In the genomic region with DNA sequence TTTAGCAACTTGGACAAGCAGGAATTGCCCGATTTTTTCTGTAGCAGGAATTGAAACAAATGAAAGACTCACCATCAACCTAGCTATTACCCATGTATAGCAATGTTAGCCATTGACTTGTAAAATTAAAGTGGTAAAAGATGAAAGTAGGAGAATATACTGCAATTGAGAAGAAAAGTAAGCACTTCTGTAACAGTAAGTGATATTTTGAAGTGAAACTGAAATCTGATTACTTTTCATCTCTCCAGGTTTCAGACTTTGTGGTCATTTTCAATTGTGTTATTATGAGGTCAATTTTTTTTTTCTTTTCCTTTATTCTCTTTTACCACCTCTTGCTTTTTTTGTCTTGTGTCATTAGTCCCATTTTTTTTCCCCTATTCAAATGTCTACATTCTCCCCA, we compare ENCODE assay signal across 31 cellular contexts.
DNase-seq lines count a peak whose midpoint lies in the region; ATAC-seq and TF ChIP-seq lines count a peak whose summit lies in the region.
"Had no signal": no experiment of that assay in that cellular context is flagged by ENCODE, and none has a peak within 500 bp of the region (broad histone marks: within the 10 kb centered on the region; RNA-seq: fewer than 3 reads in every experiment).

No MANE protein-coding gene starts in this region.

- BruUV-seq in PC-9 (replicated peaks; lab: Mats Ljungman, UMichigan) = no TSS peak

- no peaks in the 10 kb centered on the region for H3K27me3 ChIP-seq in PC-9 (ENCODE audit: insufficient read depth, low read depth)
- H3K27me3 ChIP-seq: BE2C had no signal

- H3K27ac ChIP-seq in PC-9 = no peak overlapping the region
- H3K27ac ChIP-seq in substantia nigra (ENCODE audit: low read depth, low read length, poor library complexity, severe bottlenecking) = no peak overlapping the region
- H3K27ac ChIP-seq: GM23248, RWPE1 had no signal

- no peaks in the 10 kb centered on the region for H3F3A ChIP-seq in PC-9 (ENCODE audit: insufficient read depth, low read depth)

- H2AFZ ChIP-seq in PC-9 = 0 out of 2 replicates have a peak overlapping the region, but pooled peaks have one; percentile 9
- H2AFZ ChIP-seq: GM23248 had no signal

- no peaks in the 10 kb centered on the region for H3K9me3 ChIP-seq in PC-9 (ENCODE audit: insufficient read depth, low read depth)
- H3K9me3 ChIP-seq: BE2C had no signal

- CTCF ChIA-PET in PC-9 (lab: Charles Lee) = no interaction called here

- no peak overlapping the region for H3K4me3 ChIP-seq in PC-9
- H3K4me3 ChIP-seq: GM23248 had no signal

- POLR2A ChIA-PET in PC-9 (lab: Charles Lee; ENCODE audit: unreplicated experiment) = no interaction called here

- peak; percentile 45 for ATAC-seq in GM18508 (IDR thresholded peaks at IDR 0.05; ENCODE audit: insufficient read depth, unreplicated experiment)
- ATAC-seq in GM18870 (IDR thresholded peaks at IDR 0.05; ENCODE audit: unreplicated experiment) = peak; percentile 54
- ATAC-seq in HG03342 (IDR thresholded peaks at IDR 0.05; ENCODE audit: unreplicated experiment) = peak; percentile 42
- no peak for ATAC-seq in HG03565 (IDR thresholded peaks at IDR 0.05; ENCODE audit: unreplicated experiment)
- ATAC-seq: HepG2, Panc1 had no signal

- no peaks in the 10 kb centered on the region for H4K20me1 ChIP-seq in PC-9 (ENCODE audit: insufficient read depth)

- no peaks in the 10 kb centered on the region for H3K36me3 ChIP-seq in PC-9 (ENCODE audit: low read depth)
- H3K36me3 ChIP-seq: BE2C had no signal

- no peak for DNase-seq in PC-9
- DNase-seq in substantia nigra (lab: John Stamatoyannopoulos, UW) = no peak
- DNase-seq in NCI-H446 (lab: John Stamatoyannopoulos, UW) = no peak
- DNase-seq: 8988T; ACHN; BE2C; CD8-positive, alpha-beta memory T cell; DMS 273 treated with DMSO at 0.1 percent for 48 hours; DMS79; EL; GDM1; GM23248; H7; Kasumi-1; MV-4-11; NCI-H1105; NCI-H146; NCI-H1930; NCI-H2107; NCI-H446 treated with DMSO at 0.1 percent for 48 hours; NCI-H526; NCI-H82; SHP77; T-helper 1 cell had no signal

- H3K79me2 ChIP-seq in PC-9 (ENCODE audit: low read depth) = no peaks in the 10 kb centered on the region

- no peaks in the 10 kb centered on the region for H3K9me2 ChIP-seq in PC-9 (ENCODE audit: insufficient read depth)

- H3K4me1 ChIP-seq in PC-9 (replicated peaks; ENCODE audit: insufficient read depth) = no peaks in the 10 kb centered on the region
- H3K4me1 ChIP-seq: BE2C had no signal

- no peak overlapping the region for H3K4me2 ChIP-seq in PC-9

- no peak for TF ChIP-seq CTCF in PC-9 (conservative IDR thresholded peaks at IDR 0.05)

- intact Hi-C loops in PC-9 (cut with micrococcal nuclease; ENCODE audit: unreplicated experiment) = no loop called here
